ENCODE assay signal across 10 cellular contexts in the genomic region with DNA sequence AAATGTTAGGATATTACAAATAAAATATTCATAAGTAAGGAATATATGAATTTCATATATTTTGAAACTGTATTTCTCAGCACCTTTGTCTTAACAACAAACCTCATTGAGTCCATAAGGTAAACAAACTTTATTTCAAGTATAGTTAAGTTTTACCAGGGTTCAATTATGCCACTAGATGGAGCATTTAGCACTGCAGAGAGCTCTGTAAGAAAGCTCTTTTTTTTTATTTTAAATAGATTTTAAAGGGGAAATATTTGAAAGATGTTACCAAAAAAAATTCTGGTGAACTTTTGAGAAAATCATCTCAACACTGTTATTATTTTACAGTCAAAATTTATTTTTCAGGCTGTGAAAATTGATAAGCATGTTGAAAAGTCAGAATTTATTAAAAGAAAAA.
A peak's percentile ranks its signal among the peaks of the same experiment; 100 is the strongest.
DNase-seq lines count a peak whose midpoint lies in the region; ATAC-seq and TF ChIP-seq lines count a peak whose summit lies in the region.
"Had no signal": no experiment of that assay in that cellular context is flagged by ENCODE, and none has a peak within 500 bp of the region (broad histone marks: within the 10 kb centered on the region; RNA-seq: fewer than 3 reads in every experiment).

No MANE protein-coding gene starts in this region.

- no peak overlapping the region for H3K27ac Mint-ChIP-seq in glutamatergic neuron (ENCODE audit: unreplicated experiment)

- POLR2A ChIA-PET in A673 (lab: Charles Lee; ENCODE audit: low non-redundant PET), result no interaction called here

- H3K27me3 Mint-ChIP-seq in glutamatergic neuron (ENCODE audit: unreplicated experiment), result no peaks in the 10 kb centered on the region

- H3K4me1 ChIP-seq in A673 (ENCODE audit: insufficient read depth, low read length, poor library complexity, severe bottlenecking), result peaks cover 7% of the 10 kb centered on the region

- H3K36me3 ChIP-seq in A673 (ENCODE audit: insufficient read depth, low read length, poor library complexity, severe bottlenecking) (no peaks in the 10 kb centered on the region), SK-N-MC (ENCODE audit: insufficient read depth, low read length) (no peaks in the 10 kb centered on the region), MG63 (no peaks in the 10 kb centered on the region)

- no peaks in the 10 kb centered on the region for H3K9me3 Mint-ChIP-seq in glutamatergic neuron (ENCODE audit: unreplicated experiment)

- H3K4me3 Mint-ChIP-seq in glutamatergic neuron (ENCODE audit: unreplicated experiment), result no peak overlapping the region

- H3K9me3 ChIP-seq in A673 (ENCODE audit: low read depth, low read length, poor library complexity, severe bottlenecking), result no peaks in the 10 kb centered on the region
- no peaks in the 10 kb centered on the region; the same call in 1 of the 2 replicates for H3K9me3 ChIP-seq in SK-N-MC (ENCODE audit: low read depth, low read length)
- no peaks in the 10 kb centered on the region for H3K9me3 ChIP-seq in MG63

- H3K27me3 ChIP-seq in A673 (replicated peaks; ENCODE audit: insufficient read depth, low read depth, low read length, poor library complexity) (no peaks in the 10 kb centered on the region), MG63 (no peaks in the 10 kb centered on the region)

- intact Hi-C loops in A673 (cut with micrococcal nuclease; ENCODE audit: unreplicated experiment), result no loop called here

- no TSS peak for BruUV-seq in A673 (replicated peaks; lab: Mats Ljungman, UMichigan)

- CTCF ChIA-PET in A673 (lab: Charles Lee), result no interaction called here

- H3K36me3 Mint-ChIP-seq in glutamatergic neuron (ENCODE audit: unreplicated experiment), result no peaks in the 10 kb centered on the region

- ATAC-seq in HG02885 (IDR thresholded peaks at IDR 0.05; ENCODE audit: poor library complexity, unreplicated experiment) (no peak), GM18867 (IDR thresholded peaks at IDR 0.05; ENCODE audit: unreplicated experiment) (no peak)

- peak; percentile 77 for TF ChIP-seq CTCF in A673 (conservative IDR thresholded peaks at IDR 0.05; ENCODE audit: low read depth, low read length)
- TF ChIP-seq CTCF in glutamatergic neuron (IDR thresholded peaks at IDR 0.05; ENCODE audit: partially characterized antibody, unreplicated experiment), result peak; percentile 43

- H3K9ac ChIP-seq in SK-N-MC (ENCODE audit: insufficient read length), result no peak overlapping the region

- H3K4me1 Mint-ChIP-seq in glutamatergic neuron (ENCODE audit: low read depth, unreplicated experiment), result no peaks in the 10 kb centered on the region

- H3K27ac ChIP-seq in A673 (ENCODE audit: low read depth, low read length, poor library complexity, severe bottlenecking) (no peak overlapping the region), SK-N-MC (no peak overlapping the region)

- H3K4me3 ChIP-seq in A673 (ENCODE audit: low read depth, low read length, poor library complexity, severe bottlenecking) (no peak overlapping the region), SK-N-MC (no peak overlapping the region), MG63 (no peak overlapping the region)

- peak; percentile 63 for DNase-seq in A673 (ENCODE audit: low spot score)
- peak; percentile 20 for DNase-seq in HS-5 (ENCODE audit: low read depth)
- DNase-seq in SK-N-MC (ENCODE audit: low read depth, low spot score), result peak; percentile 56
- DNase-seq in glutamatergic neuron, result no peak
- DNase-seq in NCI-H1092 (lab: John Stamatoyannopoulos, UW), result no peak
- DNase-seq in MG63, result no peak
- DNase-seq: activated T-cell treated with anti-CD3 and anti-CD28 coated beads, Interleukin-2, amount 50 U/mL, for 1 hour; DND-41 had no signal

Comparison
In these comparisons a context has a peak if more than half of its experiments do, and no peak if none do; other contexts are left out.
1. DNase-seq: peak in A673 (single experiment), HS-5 (single experiment) and SK-N-MC (single experiment); none in glutamatergic neuron (single experiment), NCI-H1092 (single experiment) and MG63 (single experiment).